ENCODE assay signal across 8 cellular contexts in the genomic region with DNA sequence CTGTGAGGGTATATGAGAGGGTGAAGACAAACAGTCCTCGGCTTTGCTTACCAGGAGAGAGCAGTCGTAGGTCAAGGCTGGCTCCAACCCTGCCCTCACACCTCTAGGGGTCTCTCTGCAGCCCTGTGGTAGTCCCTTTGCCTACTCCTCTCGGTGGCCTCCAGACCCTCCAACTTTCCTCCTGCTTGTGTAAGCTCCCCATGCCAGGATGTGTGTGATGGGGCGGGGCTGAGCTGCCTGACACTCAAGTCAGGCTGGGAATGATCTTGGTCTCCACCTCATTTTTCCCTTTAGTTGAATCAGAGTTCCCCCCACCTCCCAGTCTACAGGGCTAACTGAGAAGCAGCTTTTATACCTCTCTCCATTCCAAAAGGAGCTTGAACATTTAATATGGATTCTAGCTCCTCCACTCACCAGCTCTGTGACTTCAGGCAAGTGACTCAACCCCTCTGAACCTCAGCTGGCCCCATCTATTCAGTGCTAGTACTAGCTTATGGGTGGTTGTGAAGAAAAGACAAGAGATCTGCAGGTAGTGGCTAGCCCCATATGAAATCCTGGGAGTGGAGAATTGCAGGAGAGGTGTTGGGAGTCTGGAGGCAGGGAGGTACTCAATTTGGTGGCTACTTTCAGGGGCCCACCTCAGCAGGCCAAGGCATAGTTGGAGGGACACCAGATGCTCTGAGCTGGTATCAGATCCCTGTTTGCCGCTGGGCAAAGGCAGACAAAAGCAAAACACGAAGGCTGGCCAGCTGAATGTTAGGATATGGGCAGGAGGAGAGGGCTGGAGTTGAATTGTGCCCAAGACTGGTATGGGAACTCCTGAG. TPM values are rescaled to one million over a fixed set of nuclear protein-coding genes. Genes with fewer than 3 reads are reported as not detected.
DNase-seq lines count a peak whose midpoint lies in the region; ATAC-seq, FAIRE-seq and TF ChIP-seq lines count a peak whose summit lies in the region.

No MANE protein-coding gene starts in this region.

- in situ Hi-C loops in astrocyte of the spinal cord (cut with HindIII; ENCODE audit: low sequenced_read_pairs) = no loop called here

- TF ChIP-seq POLR2A in GM18505 (IDR thresholded peaks at IDR 0.05; ENCODE audit: borderline replicate concordance, extremely low read depth, insufficient read depth, insufficient read length) = no peak

- no peak for DNase-seq in AG04450 (ENCODE audit: low read depth, low spot score)
- DNase-seq in NCI-H1092 (lab: John Stamatoyannopoulos, UW) = peak; percentile 42
- DNase-seq in astrocyte of the spinal cord (ENCODE audit: low read depth, low spot score) = no peak
- DNase-seq in urothelium cell line (ENCODE audit: low spot score) = peak; percentile 40
- DNase-seq in small intestine = no peak

- FAIRE-seq in urothelium cell line (lab: Jason Lieb, UNC) = no peak
- FAIRE-seq in small intestine (lab: Jason Lieb, UNC) = no peak

- TF ChIP-seq RAD21 in liver (IDR thresholded peaks at IDR 0.05) = no peak

- H3K4me3 ChIP-seq in AG04450 (ENCODE audit: low read depth, low read length) = peak overlapping the region; percentile 64
- peak overlapping the region; percentile 46 for H3K4me3 ChIP-seq in astrocyte of the spinal cord (ENCODE audit: low read depth, low read length)
- H3K4me3 ChIP-seq in liver (ENCODE audit: low read depth in 1 of 3, low read length in 3 of 3) = peak overlapping the region; percentile 50 to 71 (median 50)
- peak overlapping the region in 1 of 2 donors; percentile 56 for H3K4me3 ChIP-seq in small intestine (ENCODE audit: low read depth in 1 of 2, low read length in 2 of 2)

- no peak overlapping the region for H3K9ac ChIP-seq in liver (ENCODE audit: low read depth in 1 of 2, low read length in 2 of 2)

- POLR2A ChIA-PET in AG04450 (lab: Yijun Ruan, JAX) = interaction anchor here (0.8 to 3.8 kb wide), 2 partner anchors 23 to 72 kb away, joined by 3 to 23 read pairs; a partner anchor contains a TSS

- 15% methylated on average over 6 of the region's 6 CpGs for WGBS in liver
- WGBS in small intestine, 3 donors = 15 to 34% (median 22%) methylated on average over 6 of the region's 6 CpGs

- H3K4me1 ChIP-seq in liver (ENCODE audit: control insufficient read depth in 4 of 4, insufficient read depth in 4 of 4, low read length in 3 of 4) (peaks cover 48 to 90% (median 77%) of the 10 kb centered on the region in 4 donors), small intestine (ENCODE audit: control insufficient read depth in 2 of 2, insufficient read depth in 1 of 2, low read depth in 1 of 2, low read length in 1 of 2) (peaks cover 0 to 5% of the 10 kb centered on the region in 2 donors)

- H3K9me3 ChIP-seq in AG04450 (ENCODE audit: control insufficient read depth, insufficient read depth, low read length) = no peaks in the 10 kb centered on the region
- H3K9me3 ChIP-seq in liver (ENCODE audit: control insufficient read depth in 4 of 4, low read length in 3 of 4) = no peaks in the 10 kb centered on the region
- no peaks in the 10 kb centered on the region for H3K9me3 ChIP-seq in small intestine (ENCODE audit: control insufficient read depth, low read depth)

- peak; percentile 13 for ATAC-seq in GM18505 (IDR thresholded peaks at IDR 0.05; ENCODE audit: unreplicated experiment)
- no peak for ATAC-seq in GM19328 (IDR thresholded peaks at IDR 0.05; ENCODE audit: unreplicated experiment)

- H3K36me3 ChIP-seq in liver (ENCODE audit: control insufficient read depth in 4 of 4, insufficient read depth in 3 of 4, low read depth in 1 of 4, low read length in 3 of 4) = no peaks in the 10 kb centered on the region
- H3K36me3 ChIP-seq in small intestine (ENCODE audit: control insufficient read depth in 2 of 2, insufficient read depth in 2 of 2, low read length in 2 of 2) = no peaks in the 10 kb centered on the region

- H3K27me3 ChIP-seq in AG04450 (ENCODE audit: control insufficient read depth, insufficient read depth, low read length) = no peaks in the 10 kb centered on the region
- H3K27me3 ChIP-seq in liver (ENCODE audit: control insufficient read depth in 4 of 4, insufficient read depth in 4 of 4, low read length in 3 of 4) = no peaks in the 10 kb centered on the region
- no peaks in the 10 kb centered on the region for H3K27me3 ChIP-seq in small intestine (ENCODE audit: control insufficient read depth in 2 of 2, insufficient read depth in 2 of 2, low read length in 2 of 2)

- H3K27ac ChIP-seq in AG04450 (ENCODE audit: low read depth, low read length) (no peak overlapping the region), liver (ENCODE audit: low read depth in 1 of 2, low read length in 2 of 2) (peak overlapping the region; percentile 80 to 89), small intestine (ENCODE audit: low read depth in 1 of 2, low read length in 1 of 2) (no peak overlapping the region)

- CTCF ChIA-PET in AG04450 (lab: Charles Lee) = interaction anchor here (0.5 to 8.8 kb wide), 7 partner anchors 11 to 131 kb away, joined by 3 to 83 read pairs (median 4); no protein-coding TSS in a partner anchor

- TF ChIP-seq CTCF in AG04450 (IDR thresholded peaks at IDR 0.05; ENCODE audit: low read depth, low read length) (no peak), astrocyte of the spinal cord (IDR thresholded peaks at IDR 0.05; ENCODE audit: low read depth, low read length) (no peak), liver (IDR thresholded peaks at IDR 0.05; ENCODE audit: low read depth, low read length, missing input control) (no peak)

TF ChIP-seq in liver, 16 proteins besides CTCF, POLR2A, EP300 and RAD21:
- no peak for TF ChIP-seq YY1 (IDR thresholded peaks at IDR 0.05)
- TF ChIP-seq, protein P1, sequence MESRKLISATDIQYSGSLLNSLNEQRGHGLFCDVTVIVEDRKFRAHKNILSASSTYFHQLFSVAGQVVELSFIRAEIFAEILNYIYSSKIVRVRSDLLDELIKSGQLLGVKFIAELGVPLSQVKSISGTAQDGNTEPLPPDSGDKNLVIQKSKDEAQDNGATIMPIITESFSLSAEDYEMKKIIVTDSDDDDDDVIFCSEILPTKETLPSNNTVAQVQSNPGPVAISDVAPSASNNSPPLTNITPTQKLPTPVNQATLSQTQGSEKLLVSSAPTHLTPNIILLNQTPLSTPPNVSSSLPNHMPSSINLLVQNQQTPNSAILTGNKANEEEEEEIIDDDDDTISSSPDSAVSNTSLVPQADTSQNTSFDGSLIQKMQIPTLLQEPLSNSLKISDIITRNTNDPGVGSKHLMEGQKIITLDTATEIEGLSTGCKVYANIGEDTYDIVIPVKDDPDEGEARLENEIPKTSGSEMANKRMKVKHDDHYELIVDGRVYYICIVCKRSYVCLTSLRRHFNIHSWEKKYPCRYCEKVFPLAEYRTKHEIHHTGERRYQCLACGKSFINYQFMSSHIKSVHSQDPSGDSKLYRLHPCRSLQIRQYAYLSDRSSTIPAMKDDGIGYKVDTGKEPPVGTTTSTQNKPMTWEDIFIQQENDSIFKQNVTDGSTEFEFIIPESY (IDR thresholded peaks at IDR 0.05) = no peak
- TF ChIP-seq, protein P2, sequence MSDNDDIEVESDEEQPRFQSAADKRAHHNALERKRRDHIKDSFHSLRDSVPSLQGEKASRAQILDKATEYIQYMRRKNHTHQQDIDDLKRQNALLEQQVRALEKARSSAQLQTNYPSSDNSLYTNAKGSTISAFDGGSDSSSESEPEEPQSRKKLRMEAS (IDR thresholded peaks at IDR 0.05) = no peak
- TF ChIP-seq JUND (IDR thresholded peaks at IDR 0.05) = no peak
- TF ChIP-seq NR2F2 (IDR thresholded peaks at IDR 0.05) = no peak

RNA-seq across cellular contexts. Expression of a gene that starts 1.0 kb away (rescaled TPM):
- polyA plus RNA-seq in AG04450 (2011; rRNA removed) (13.2 and 14.9 TPM in 2 replicates), liver (10 to 100 TPM; 15.1 to 17.5 TPM), small intestine (10 to 100 TPM in 1 of 3 donors, 1 to 10 TPM in 2; 2.4 to 23.8 (median 3.4) TPM)
- polyA minus RNA-seq in AG04450 (2011; rRNA and poly(A)+ RNA removed) = 15.6 and 19.6 TPM in 2 replicates
- 10 to 100 TPM; 15.8 to 67.2 TPM for total RNA-seq in liver

RNA-seq across cellular contexts. Expression of a gene that starts 7.6 kb away (rescaled TPM):
- polyA plus RNA-seq in AG04450 (2011; rRNA removed) (not detected in 2 replicates), liver (under 1 TPM in 1 of 2 donors, not detected in 1; 0.14 TPM), small intestine (under 1 TPM in 1 of 3 donors, not detected in 2; 0.98 TPM)
- not detected in 2 replicates for polyA minus RNA-seq in AG04450 (2011; rRNA and poly(A)+ RNA removed)
- total RNA-seq in liver = not detected

RNA-seq across cellular contexts. Expression of a gene that starts 22.5 kb away (rescaled TPM):
- polyA plus RNA-seq in AG04450 (2011; rRNA removed) (792 and 943 TPM in 2 replicates), liver (100 to 1,000 TPM; 129 to 235 TPM), small intestine (100 to 1,000 TPM; 100 to 530 (median 171) TPM)
- 662 and 748 TPM in 2 replicates for polyA minus RNA-seq in AG04450 (2011; rRNA and poly(A)+ RNA removed)
- 100 to 1,000 TPM; 170 to 281 TPM for total RNA-seq in liver

RNA-seq across cellular contexts. Expression of a gene that starts 33.0 kb away (rescaled TPM):
- polyA plus RNA-seq in AG04450 (2011; rRNA removed) (83.5 and 107 TPM in 2 replicates), liver (10 to 100 TPM; 18.9 to 27.0 TPM), small intestine (10 to 100 TPM in 2 of 3 donors, 1 to 10 TPM in 1; 6.5 to 33.2 (median 11.3) TPM)
- 55.7 and 76.1 TPM in 2 replicates for polyA minus RNA-seq in AG04450 (2011; rRNA and poly(A)+ RNA removed)
- 10 to 100 TPM; 19.8 to 22.4 TPM for total RNA-seq in liver

RNA-seq across cellular contexts. Expression of a gene that starts 41.0 kb away (rescaled TPM):
- 13.7 and 17.0 TPM in 2 replicates for polyA plus RNA-seq in AG04450 (2011; rRNA removed)
- 6.4 and 9.4 TPM in 2 replicates for polyA minus RNA-seq in AG04450 (2011; rRNA and poly(A)+ RNA removed)
- total RNA-seq in liver = 1 to 10 TPM; 4.9 TPM
- 1 to 10 TPM; 3.7 to 4.6 TPM for polyA plus RNA-seq in liver
- polyA plus RNA-seq in small intestine = 10 to 100 TPM in 1 of 3 donors, 1 to 10 TPM in 2; 7.6 to 13.5 (median 8.3) TPM

Comparison
In these comparisons a context has a peak if more than half of its experiments do, and no peak if none do; other contexts are left out.
1. DNase-seq: peak in NCI-H1092 (single experiment) and urothelium cell line (single experiment); none in AG04450 (single experiment), astrocyte of the spinal cord (single experiment) and small intestine (single experiment).
2. H3K27ac ChIP-seq: peak in liver (2 of 2); none in AG04450 (single experiment) and small intestine (0 of 2).